1 cellular context compared by ENCODE assay signal in genomic region chr7:152451356-152451755, GRCh38.
TF ChIP-seq lines count a peak whose summit lies in the region.

No MANE protein-coding gene starts in this region.

TF ChIP-seq in GM23338, 12 proteins besides CTCF, POLR2A, EP300 and RAD21 (continued from another document):
- TF ChIP-seq STAT1 (IDR thresholded peaks at IDR 0.05; ENCODE audit: unreplicated experiment) (no peak), POLR2AphosphoS5 (IDR thresholded peaks at IDR 0.05; ENCODE audit: low read depth) (no peak), ETS1 (IDR thresholded peaks at IDR 0.05) (no peak), EZH2 (IDR thresholded peaks at IDR 0.05; ENCODE audit: low read depth, unreplicated experiment) (no peak), CREB1 (CRISPR knock-in tag; IDR thresholded peaks at IDR 0.05; ENCODE audit: low read depth) (no peak)
